ENCODE assay signal across 1 cellular context in the genomic region with DNA sequence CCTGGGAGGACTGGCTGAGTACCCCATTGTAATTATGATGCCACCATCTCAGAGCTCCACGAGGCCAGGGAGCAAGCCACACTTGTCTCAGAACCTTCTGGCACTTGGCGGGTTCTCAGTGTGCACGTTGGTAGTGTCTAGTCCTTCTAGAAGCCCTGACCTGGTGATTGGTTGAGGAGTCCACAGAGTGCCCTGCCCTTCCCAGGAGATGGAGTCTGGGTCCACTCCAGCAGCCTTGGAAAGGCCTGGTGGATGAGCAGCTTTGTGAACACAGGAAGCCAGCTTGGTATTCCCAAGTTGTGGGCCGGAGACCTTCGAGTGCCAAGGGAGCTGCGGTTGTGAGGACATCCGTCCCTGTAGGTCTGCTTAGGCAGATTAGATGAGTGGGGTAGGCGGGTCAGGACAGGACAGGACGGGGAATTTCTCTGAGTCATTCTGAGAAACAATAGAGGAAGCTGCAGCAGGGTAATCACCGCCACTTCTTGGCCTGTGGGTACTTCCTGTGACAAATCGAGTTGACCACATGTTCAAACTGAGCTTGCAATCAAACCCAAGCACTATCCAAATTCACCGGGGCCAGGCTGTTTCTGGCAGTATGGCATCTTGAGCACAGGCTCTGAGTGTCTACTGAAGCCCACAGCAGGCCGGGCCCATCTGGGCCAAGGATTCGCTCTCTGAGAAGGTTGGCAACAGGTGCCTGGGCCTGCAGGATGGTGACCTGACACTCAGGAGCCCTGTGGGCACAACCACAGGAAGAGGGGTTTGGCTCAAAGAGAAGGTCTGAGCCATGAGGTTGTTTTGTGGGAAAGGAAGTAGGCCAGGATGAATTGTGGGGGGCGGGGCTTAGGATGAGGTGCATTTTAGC.
TF ChIP-seq lines count a peak whose summit lies in the region.

No MANE protein-coding gene starts in this region.

TF ChIP-seq in GM12878, 131 proteins besides CTCF, POLR2A, EP300 and RAD21 (continued from another document and continues in another):
- TF ChIP-seq, protein P1, sequence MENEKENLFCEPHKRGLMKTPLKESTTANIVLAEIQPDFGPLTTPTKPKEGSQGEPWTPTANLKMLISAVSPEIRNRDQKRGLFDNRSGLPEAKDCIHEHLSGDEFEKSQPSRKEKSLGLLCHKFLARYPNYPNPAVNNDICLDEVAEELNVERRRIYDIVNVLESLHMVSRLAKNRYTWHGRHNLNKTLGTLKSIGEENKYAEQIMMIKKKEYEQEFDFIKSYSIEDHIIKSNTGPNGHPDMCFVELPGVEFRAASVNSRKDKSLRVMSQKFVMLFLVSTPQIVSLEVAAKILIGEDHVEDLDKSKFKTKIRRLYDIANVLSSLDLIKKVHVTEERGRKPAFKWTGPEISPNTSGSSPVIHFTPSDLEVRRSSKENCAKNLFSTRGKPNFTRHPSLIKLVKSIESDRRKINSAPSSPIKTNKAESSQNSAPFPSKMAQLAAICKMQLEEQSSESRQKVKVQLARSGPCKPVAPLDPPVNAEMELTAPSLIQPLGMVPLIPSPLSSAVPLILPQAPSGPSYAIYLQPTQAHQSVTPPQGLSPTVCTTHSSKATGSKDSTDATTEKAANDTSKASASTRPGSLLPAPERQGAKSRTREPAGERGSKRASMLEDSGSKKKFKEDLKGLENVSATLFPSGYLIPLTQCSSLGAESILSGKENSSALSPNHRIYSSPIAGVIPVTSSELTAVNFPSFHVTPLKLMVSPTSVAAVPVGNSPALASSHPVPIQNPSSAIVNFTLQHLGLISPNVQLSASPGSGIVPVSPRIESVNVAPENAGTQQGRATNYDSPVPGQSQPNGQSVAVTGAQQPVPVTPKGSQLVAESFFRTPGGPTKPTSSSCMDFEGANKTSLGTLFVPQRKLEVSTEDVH (IDR thresholded peaks at IDR 0.05; ENCODE audit: low read depth, partially characterized antibody) = no peak
- TF ChIP-seq NFYA (IDR thresholded peaks at IDR 0.05; ENCODE audit: borderline replicate concordance, low read depth, low read length) (no peak), YY1 (IDR thresholded peaks at IDR 0.05; ENCODE audit: low read depth, low read length) (peak; percentile 29; the same call in 1 of the 2 replicates), ASH2L (IDR thresholded peaks at IDR 0.05; ENCODE audit: borderline replicate concordance, low read depth) (no peak), POLR2AphosphoS5 (IDR thresholded peaks at IDR 0.05; ENCODE audit: low read length) (peak; percentile 55; the same call in 1 of the 2 replicates), CBX5 (IDR thresholded peaks at IDR 0.05; ENCODE audit: low read depth) (peak; percentile 92), FOXK2 (IDR thresholded peaks at IDR 0.05) (no peak), BRCA1 (IDR thresholded peaks at IDR 0.05; ENCODE audit: low read depth, low read length) (no peak), EED (IDR thresholded peaks at IDR 0.05; ENCODE audit: low read depth) (peak; percentile 92), FOXM1 (IDR thresholded peaks at IDR 0.05; ENCODE audit: low read depth, low read length) (peak; percentile 78), ETV6 (conservative IDR thresholded peaks at IDR 0.05 in 1 of 2, IDR thresholded peaks at IDR 0.05 in 1 of 2; ENCODE audit: borderline replicate concordance in 1 of 2, low read depth in 1 of 2) (peak in 1 of 2 experiments; percentile 96; a peak in 2 of 4 replicates), LARP7 (IDR thresholded peaks at IDR 0.05) (peak; percentile 13; the same call in 1 of the 2 replicates), ZSCAN29 (IDR thresholded peaks at IDR 0.05) (no peak), GABPA (IDR thresholded peaks at IDR 0.05; ENCODE audit: low read depth) (peak; percentile 59; the same call in 1 of the 2 replicates), CHD2 (IDR thresholded peaks at IDR 0.05; ENCODE audit: borderline replicate concordance, low read depth, low read length) (peak; percentile 83), JUND (IDR thresholded peaks at IDR 0.05; ENCODE audit: low read depth, low read length) (peak; percentile 98), PML (IDR thresholded peaks at IDR 0.05; ENCODE audit: low read length) (peak; percentile 37; the same call in 1 of the 2 replicates)
- TF ChIP-seq, protein P2, sequence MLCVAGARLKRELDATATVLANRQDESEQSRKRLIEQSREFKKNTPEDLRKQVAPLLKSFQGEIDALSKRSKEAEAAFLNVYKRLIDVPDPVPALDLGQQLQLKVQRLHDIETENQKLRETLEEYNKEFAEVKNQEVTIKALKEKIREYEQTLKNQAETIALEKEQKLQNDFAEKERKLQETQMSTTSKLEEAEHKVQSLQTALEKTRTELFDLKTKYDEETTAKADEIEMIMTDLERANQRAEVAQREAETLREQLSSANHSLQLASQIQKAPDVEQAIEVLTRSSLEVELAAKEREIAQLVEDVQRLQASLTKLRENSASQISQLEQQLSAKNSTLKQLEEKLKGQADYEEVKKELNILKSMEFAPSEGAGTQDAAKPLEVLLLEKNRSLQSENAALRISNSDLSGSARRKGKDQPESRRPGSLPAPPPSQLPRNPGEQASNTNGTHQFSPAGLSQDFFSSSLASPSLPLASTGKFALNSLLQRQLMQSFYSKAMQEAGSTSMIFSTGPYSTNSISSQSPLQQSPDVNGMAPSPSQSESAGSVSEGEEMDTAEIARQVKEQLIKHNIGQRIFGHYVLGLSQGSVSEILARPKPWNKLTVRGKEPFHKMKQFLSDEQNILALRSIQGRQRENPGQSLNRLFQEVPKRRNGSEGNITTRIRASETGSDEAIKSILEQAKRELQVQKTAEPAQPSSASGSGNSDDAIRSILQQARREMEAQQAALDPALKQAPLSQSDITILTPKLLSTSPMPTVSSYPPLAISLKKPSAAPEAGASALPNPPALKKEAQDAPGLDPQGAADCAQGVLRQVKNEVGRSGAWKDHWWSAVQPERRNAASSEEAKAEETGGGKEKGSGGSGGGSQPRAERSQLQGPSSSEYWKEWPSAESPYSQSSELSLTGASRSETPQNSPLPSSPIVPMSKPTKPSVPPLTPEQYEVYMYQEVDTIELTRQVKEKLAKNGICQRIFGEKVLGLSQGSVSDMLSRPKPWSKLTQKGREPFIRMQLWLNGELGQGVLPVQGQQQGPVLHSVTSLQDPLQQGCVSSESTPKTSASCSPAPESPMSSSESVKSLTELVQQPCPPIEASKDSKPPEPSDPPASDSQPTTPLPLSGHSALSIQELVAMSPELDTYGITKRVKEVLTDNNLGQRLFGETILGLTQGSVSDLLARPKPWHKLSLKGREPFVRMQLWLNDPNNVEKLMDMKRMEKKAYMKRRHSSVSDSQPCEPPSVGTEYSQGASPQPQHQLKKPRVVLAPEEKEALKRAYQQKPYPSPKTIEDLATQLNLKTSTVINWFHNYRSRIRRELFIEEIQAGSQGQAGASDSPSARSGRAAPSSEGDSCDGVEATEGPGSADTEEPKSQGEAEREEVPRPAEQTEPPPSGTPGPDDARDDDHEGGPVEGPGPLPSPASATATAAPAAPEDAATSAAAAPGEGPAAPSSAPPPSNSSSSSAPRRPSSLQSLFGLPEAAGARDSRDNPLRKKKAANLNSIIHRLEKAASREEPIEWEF (IDR thresholded peaks at IDR 0.05; ENCODE audit: insufficient replicate concordance, low read depth, low read length) = peak; percentile 43
- TF ChIP-seq, protein P3, sequence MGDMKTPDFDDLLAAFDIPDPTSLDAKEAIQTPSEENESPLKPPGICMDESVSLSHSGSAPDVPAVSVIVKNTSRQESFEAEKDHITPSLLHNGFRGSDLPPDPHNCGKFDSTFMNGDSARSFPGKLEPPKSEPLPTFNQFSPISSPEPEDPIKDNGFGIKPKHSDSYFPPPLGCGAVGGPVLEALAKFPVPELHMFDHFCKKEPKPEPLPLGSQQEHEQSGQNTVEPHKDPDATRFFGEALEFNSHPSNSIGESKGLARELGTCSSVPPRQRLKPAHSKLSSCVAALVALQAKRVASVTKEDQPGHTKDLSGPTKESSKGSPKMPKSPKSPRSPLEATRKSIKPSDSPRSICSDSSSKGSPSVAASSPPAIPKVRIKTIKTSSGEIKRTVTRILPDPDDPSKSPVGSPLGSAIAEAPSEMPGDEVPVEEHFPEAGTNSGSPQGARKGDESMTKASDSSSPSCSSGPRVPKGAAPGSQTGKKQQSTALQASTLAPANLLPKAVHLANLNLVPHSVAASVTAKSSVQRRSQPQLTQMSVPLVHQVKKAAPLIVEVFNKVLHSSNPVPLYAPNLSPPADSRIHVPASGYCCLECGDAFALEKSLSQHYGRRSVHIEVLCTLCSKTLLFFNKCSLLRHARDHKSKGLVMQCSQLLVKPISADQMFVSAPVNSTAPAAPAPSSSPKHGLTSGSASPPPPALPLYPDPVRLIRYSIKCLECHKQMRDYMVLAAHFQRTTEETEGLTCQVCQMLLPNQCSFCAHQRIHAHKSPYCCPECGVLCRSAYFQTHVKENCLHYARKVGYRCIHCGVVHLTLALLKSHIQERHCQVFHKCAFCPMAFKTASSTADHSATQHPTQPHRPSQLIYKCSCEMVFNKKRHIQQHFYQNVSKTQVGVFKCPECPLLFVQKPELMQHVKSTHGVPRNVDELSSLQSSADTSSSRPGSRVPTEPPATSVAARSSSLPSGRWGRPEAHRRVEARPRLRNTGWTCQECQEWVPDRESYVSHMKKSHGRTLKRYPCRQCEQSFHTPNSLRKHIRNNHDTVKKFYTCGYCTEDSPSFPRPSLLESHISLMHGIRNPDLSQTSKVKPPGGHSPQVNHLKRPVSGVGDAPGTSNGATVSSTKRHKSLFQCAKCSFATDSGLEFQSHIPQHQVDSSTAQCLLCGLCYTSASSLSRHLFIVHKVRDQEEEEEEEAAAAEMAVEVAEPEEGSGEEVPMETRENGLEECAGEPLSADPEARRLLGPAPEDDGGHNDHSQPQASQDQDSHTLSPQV (IDR thresholded peaks at IDR 0.05) = no peak
- TF ChIP-seq, protein P4, sequence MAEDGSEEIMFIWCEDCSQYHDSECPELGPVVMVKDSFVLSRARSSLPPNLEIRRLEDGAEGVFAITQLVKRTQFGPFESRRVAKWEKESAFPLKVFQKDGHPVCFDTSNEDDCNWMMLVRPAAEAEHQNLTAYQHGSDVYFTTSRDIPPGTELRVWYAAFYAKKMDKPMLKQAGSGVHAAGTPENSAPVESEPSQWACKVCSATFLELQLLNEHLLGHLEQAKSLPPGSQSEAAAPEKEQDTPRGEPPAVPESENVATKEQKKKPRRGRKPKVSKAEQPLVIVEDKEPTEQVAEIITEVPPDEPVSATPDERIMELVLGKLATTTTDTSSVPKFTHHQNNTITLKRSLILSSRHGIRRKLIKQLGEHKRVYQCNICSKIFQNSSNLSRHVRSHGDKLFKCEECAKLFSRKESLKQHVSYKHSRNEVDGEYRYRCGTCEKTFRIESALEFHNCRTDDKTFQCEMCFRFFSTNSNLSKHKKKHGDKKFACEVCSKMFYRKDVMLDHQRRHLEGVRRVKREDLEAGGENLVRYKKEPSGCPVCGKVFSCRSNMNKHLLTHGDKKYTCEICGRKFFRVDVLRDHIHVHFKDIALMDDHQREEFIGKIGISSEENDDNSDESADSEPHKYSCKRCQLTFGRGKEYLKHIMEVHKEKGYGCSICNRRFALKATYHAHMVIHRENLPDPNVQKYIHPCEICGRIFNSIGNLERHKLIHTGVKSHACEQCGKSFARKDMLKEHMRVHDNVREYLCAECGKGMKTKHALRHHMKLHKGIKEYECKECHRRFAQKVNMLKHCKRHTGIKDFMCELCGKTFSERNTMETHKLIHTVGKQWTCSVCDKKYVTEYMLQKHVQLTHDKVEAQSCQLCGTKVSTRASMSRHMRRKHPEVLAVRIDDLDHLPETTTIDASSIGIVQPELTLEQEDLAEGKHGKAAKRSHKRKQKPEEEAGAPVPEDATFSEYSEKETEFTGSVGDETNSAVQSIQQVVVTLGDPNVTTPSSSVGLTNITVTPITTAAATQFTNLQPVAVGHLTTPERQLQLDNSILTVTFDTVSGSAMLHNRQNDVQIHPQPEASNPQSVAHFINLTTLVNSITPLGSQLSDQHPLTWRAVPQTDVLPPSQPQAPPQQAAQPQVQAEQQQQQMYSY (CRISPR knock-in tag; IDR thresholded peaks at IDR 0.05) = no peak
- TF ChIP-seq, protein P5, sequence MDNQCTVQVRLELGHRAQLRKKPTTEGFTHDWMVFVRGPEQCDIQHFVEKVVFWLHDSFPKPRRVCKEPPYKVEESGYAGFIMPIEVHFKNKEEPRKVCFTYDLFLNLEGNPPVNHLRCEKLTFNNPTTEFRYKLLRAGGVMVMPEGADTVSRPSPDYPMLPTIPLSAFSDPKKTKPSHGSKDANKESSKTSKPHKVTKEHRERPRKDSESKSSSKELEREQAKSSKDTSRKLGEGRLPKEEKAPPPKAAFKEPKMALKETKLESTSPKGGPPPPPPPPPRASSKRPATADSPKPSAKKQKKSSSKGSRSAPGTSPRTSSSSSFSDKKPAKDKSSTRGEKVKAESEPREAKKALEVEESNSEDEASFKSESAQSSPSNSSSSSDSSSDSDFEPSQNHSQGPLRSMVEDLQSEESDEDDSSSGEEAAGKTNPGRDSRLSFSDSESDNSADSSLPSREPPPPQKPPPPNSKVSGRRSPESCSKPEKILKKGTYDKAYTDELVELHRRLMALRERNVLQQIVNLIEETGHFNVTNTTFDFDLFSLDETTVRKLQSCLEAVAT (IDR thresholded peaks at IDR 0.05) = peak; percentile 58
- TF ChIP-seq, protein P6, sequence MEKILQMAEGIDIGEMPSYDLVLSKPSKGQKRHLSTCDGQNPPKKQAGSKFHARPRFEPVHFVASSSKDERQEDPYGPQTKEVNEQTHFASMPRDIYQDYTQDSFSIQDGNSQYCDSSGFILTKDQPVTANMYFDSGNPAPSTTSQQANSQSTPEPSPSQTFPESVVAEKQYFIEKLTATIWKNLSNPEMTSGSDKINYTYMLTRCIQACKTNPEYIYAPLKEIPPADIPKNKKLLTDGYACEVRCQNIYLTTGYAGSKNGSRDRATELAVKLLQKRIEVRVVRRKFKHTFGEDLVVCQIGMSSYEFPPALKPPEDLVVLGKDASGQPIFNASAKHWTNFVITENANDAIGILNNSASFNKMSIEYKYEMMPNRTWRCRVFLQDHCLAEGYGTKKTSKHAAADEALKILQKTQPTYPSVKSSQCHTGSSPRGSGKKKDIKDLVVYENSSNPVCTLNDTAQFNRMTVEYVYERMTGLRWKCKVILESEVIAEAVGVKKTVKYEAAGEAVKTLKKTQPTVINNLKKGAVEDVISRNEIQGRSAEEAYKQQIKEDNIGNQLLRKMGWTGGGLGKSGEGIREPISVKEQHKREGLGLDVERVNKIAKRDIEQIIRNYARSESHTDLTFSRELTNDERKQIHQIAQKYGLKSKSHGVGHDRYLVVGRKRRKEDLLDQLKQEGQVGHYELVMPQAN (conservative IDR thresholded peaks at IDR 0.05) = no peak
- TF ChIP-seq, protein P7, sequence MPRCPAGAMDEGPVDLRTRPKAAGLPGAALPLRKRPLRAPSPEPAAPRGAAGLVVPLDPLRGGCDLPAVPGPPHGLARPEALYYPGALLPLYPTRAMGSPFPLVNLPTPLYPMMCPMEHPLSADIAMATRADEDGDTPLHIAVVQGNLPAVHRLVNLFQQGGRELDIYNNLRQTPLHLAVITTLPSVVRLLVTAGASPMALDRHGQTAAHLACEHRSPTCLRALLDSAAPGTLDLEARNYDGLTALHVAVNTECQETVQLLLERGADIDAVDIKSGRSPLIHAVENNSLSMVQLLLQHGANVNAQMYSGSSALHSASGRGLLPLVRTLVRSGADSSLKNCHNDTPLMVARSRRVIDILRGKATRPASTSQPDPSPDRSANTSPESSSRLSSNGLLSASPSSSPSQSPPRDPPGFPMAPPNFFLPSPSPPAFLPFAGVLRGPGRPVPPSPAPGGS (IDR thresholded peaks at IDR 0.05; ENCODE audit: borderline replicate concordance, insufficient read depth, low read depth, low read length, poor library complexity, severe bottlenecking) = peak; percentile 91
